8 cellular contexts compared by ENCODE assay signal in the genomic region with DNA sequence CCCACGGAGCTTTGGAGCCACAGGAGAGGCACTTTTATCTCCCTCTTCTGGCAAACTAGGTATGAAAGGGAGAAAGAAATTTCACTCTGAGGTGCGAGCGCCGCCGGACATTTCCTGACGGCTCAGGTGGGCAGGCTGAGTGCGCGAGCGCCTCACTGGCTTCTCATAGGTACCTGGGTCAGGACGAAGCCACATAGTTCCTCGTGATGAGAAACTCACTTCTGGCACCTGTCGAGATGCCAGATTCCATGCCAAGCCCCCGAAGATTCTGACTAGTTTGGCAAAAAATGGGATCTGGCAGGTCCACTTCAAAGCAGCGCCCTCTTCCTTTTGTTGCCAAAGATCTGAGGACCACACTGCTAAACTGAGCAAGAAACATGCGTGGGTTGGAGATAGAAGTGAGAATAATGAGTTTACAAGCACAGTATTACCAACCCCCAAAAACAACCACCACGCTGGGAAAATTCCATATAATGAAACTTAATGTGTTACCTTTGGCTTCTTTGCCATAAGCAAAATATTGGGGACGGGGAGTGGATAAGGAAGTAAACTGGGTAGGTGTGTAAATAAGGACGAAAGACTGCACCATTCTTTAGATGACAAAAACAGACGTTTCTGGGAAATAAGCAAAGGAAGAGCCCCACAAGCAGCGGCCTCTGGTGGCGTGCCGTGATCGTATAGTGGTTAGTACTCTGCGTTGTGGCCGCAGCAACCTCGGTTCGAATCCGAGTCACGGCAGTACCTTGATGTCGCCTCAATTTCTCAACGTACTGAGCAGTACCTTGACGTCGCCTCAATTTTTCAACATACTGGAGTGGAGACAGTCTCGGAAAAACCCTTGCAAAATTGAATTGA.
DNase-seq lines count a peak whose midpoint lies in the region; ATAC-seq and TF ChIP-seq lines count a peak whose summit lies in the region.

No MANE protein-coding gene starts in this region.

- H3K27ac ChIP-seq in adrenal gland, result no peak overlapping the region
- peak overlapping the region; percentile 39 for H3K27ac ChIP-seq in hepatocyte
- H3K27ac ChIP-seq in sigmoid colon, result no peak overlapping the region
- no peak overlapping the region for H3K27ac ChIP-seq in SJCRH30

- H3K4me1 ChIP-seq in adrenal gland (replicated peaks in 1 of 2) (peaks cover 0 to 11% of the 10 kb centered on the region in 2 donors), hepatocyte (ENCODE audit: insufficient read depth) (no peaks in the 10 kb centered on the region), sigmoid colon (peaks cover 0 to 14% (median 10%) of the 10 kb centered on the region in 4 donors), SJCRH30 (no peaks in the 10 kb centered on the region)

- TF ChIP-seq POLR2A in adrenal gland (IDR thresholded peaks at IDR 0.05) (no peak), sigmoid colon (IDR thresholded peaks at IDR 0.05) (no peak)

- no peaks in the 10 kb centered on the region for H3K36me3 ChIP-seq in BJ (ENCODE audit: control insufficient read depth, insufficient read depth, low read length)
- H3K36me3 ChIP-seq in adrenal gland (replicated peaks in 1 of 2), result no peaks in the 10 kb centered on the region
- no peaks in the 10 kb centered on the region for H3K36me3 ChIP-seq in hepatocyte (replicated peaks; ENCODE audit: insufficient read depth, low read depth)
- no peaks in the 10 kb centered on the region for H3K36me3 ChIP-seq in sigmoid colon
- H3K36me3 ChIP-seq in SJCRH30, result no peaks in the 10 kb centered on the region

- no peaks in the 10 kb centered on the region for H4K20me1 ChIP-seq in hepatocyte (ENCODE audit: insufficient read depth, poor library complexity, severe bottlenecking)

- no peak for TF ChIP-seq EP300 in sigmoid colon (IDR thresholded peaks at IDR 0.05)

- H3K4me3 ChIP-seq in BJ (ENCODE audit: low read depth, low read length) (peak overlapping the region; percentile 47), adrenal gland (peak overlapping the region in 2 of 4 donors; percentile 0 to 48), hepatocyte (peak overlapping the region; percentile 50), sigmoid colon (peak overlapping the region; percentile 21 to 37 (median 29)), SJCRH30 (no peak overlapping the region)

- H3K27me3 ChIP-seq in BJ (ENCODE audit: control insufficient read depth, insufficient read depth, low read length) (0 out of 2 replicates have a peak, but pooled peaks cover 1% of the 10 kb centered on the region), adrenal gland (no peaks in the 10 kb centered on the region), hepatocyte (no peaks in the 10 kb centered on the region), sigmoid colon (peaks cover 0 to 5% (median 4%) of the 10 kb centered on the region in 3 donors), SJCRH30 (no peaks in the 10 kb centered on the region)

- H3K9me3 Mint-ChIP-seq in T-cell, result no peaks in the 10 kb centered on the region

- H3K79me2 ChIP-seq in hepatocyte, result no peaks in the 10 kb centered on the region

- peaks cover 40 to 45% (median 42%) of the 10 kb centered on the region in 3 donors for H3K4me1 Mint-ChIP-seq in T-cell

- 1 to 2% (median 2%) methylated on average over 31 to 34 of the region's 34 CpGs for WGBS in adrenal gland, 4 donors
- 6% methylated on average over 34 of the region's 34 CpGs for WGBS in hepatocyte (ENCODE audit: low lambda C conversion rate, missing lambda C conversion rate)
- WGBS in sigmoid colon, 2 donors, result 1 to 2% methylated on average over 34 of the region's 34 CpGs

- H3K27ac Mint-ChIP-seq in T-cell, result peak overlapping the region; percentile 77 to 91

- CTCF ChIA-PET in BJ (lab: Yijun Ruan, JAX), result interaction anchor here (0.5 to 1.8 kb wide), 6 partner anchors 13 to 1054 kb away, joined by 3 to 7 read pairs (median 4); no protein-coding TSS in a partner anchor
- CTCF ChIA-PET in T-cell (lab: Charles Lee), result interaction anchor here in 1 of 2 donors (2.7 kb wide), 1 partner anchor 31 kb away, joined by 8 read pairs; no protein-coding TSS in a partner anchor

- no peak for DNase-seq in BJ (ENCODE audit: low read depth)
- DNase-seq in LHCN-M2 (ENCODE audit: low read depth), result peak; percentile 75
- DNase-seq in T-cell, result peak; percentile 67 to 88 (median 80)
- DNase-seq in adrenal gland, result peak in 6 of 7 donors; percentile 46 to 85 (median 58)
- DNase-seq in hepatocyte (ENCODE audit: low spot score), result peak; percentile 86
- peak; percentile 85 for DNase-seq in sigmoid colon
- no peak for DNase-seq in SJCRH30

- H2AFZ ChIP-seq in hepatocyte, result peak overlapping the region; percentile 85

- ATAC-seq in GM19351 (IDR thresholded peaks at IDR 0.05; ENCODE audit: unreplicated experiment) (peak; percentile 56), T-cell (replicated peaks in 1 of 4) (peak; percentile 78 to 82 (median 81))

- H3K27me3 Mint-ChIP-seq in T-cell, result no peaks in the 10 kb centered on the region

- TF ChIP-seq CTCF in BJ (IDR thresholded peaks at IDR 0.05; ENCODE audit: insufficient read depth, low read depth, low read length) (peak; percentile 67), adrenal gland (IDR thresholded peaks at IDR 0.05) (peak in 5 of 6 experiments; percentile 10 to 55 (median 44)), hepatocyte (IDR thresholded peaks at IDR 0.05; ENCODE audit: poor library complexity) (peak; percentile 68), sigmoid colon (IDR thresholded peaks at IDR 0.05) (peak in 3 of 4 experiments; percentile 18 to 39 (median 37))

- H3K4me2 ChIP-seq in hepatocyte, result peak overlapping the region; percentile 82

- POLR2A ChIA-PET in BJ (lab: Charles Lee), result interaction anchor here (1.5 kb wide), 1 partner anchor 10 kb away, joined by 3 read pairs; a partner anchor contains a TSS
- POLR2A ChIA-PET in T-cell (lab: Charles Lee), result interaction anchor here (0.6 to 1.0 kb wide), 2 partner anchors 10 to 24 kb away, joined by 3 read pairs; a partner anchor contains a TSS

- H3K9me2 ChIP-seq in hepatocyte (replicated peaks; ENCODE audit: insufficient read depth), result no peaks in the 10 kb centered on the region

- H3K9me3 ChIP-seq in adrenal gland (replicated peaks in 1 of 3) (no peaks in the 10 kb centered on the region), hepatocyte (ENCODE audit: low read depth) (no peaks in the 10 kb centered on the region), sigmoid colon (no peaks in the 10 kb centered on the region), SJCRH30 (replicated peaks) (no peaks in the 10 kb centered on the region)

- H3K36me3 Mint-ChIP-seq in T-cell, result no peaks in the 10 kb centered on the region

- intact Hi-C loops in adrenal gland (cut with DNase I) (no loop called here), sigmoid colon (cut with DNase I) (loop anchor here (2.0 kb wide), 1 partner anchor 31 kb away; no protein-coding TSS in a partner anchor)

- peak overlapping the region; percentile 81 to 87 (median 86) for H3K4me3 Mint-ChIP-seq in T-cell

Comparison
In these comparisons a context has a peak if more than half of its experiments do, and no peak if none do; other contexts are left out.
1. DNase-seq: peak in LHCN-M2 (single experiment), T-cell (34 of 34), adrenal gland (6 of 7), hepatocyte (single experiment) and sigmoid colon (single experiment); none in BJ (single experiment) and SJCRH30 (0 of 2).
2. Peak in every context shown above with its lines, with median percentiles within 50 percentile points of each other: CTCF ChIP-seq.